ENCODE assay signal across 9 cellular contexts in the genomic region with DNA sequence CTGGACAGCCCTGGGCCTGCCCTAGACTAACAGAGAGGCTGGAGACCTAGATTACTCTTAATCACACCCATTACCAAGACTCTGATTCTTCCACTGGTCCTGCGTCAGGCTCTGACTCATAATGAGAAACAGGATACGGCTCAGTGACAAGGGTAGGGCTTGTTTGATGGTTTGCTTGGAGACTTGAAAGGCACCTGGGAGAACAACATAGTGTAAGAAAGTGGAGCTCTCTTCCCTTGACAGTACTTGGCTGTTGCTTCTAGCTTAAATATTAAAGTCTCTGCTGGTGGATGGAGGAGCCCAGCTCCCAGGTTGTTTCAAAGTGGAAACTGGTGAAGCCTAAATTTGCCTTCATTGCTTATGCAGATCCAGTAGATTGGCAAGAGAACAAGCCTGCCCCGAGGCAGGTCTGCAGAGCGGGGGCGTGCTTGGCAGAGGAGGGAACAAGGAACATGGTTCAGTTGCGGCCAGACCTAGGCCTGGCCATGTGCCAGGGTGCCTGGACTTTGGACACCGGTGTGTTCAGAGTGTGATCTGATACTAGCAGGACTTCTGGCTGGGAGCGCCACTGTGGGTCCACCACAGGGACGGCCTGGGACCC.
DNase-seq lines count a peak whose midpoint lies in the region; ATAC-seq and TF ChIP-seq lines count a peak whose summit lies in the region.
"Had no signal": no experiment of that assay in that cellular context is flagged by ENCODE, and none has a peak within 500 bp of the region (broad histone marks: within the 10 kb centered on the region; RNA-seq: fewer than 3 reads in every experiment).

No MANE protein-coding gene starts in this region.

- peak; percentile 94 for DNase-seq in DMS79 treated with DMSO at 0.1 percent for 48 hours (lab: John Stamatoyannopoulos, UW)
- DNase-seq in NCI-H187 (lab: John Stamatoyannopoulos, UW) = peak; percentile 36 to 80
- DNase-seq in brain microvascular endothelial cell = peak; percentile 87
- DNase-seq in mucosa of descending colon = peak; percentile 93 to 97 (median 95)
- DNase-seq in CD14-positive monocyte (ENCODE audit: low spot score) = no peak
- DNase-seq in WERI-Rb-1 = no peak
- DNase-seq in sciatic nerve (ENCODE audit: low spot score) = no peak

- peaks cover 22% of the 10 kb centered on the region for H3K4me1 ChIP-seq in mucosa of descending colon (ENCODE audit: low read depth)

- peaks cover 8 to 18% (median 12%) of the 10 kb centered on the region in 7 donors for H3K9me3 Mint-ChIP-seq in CD14-positive monocyte

- H3K36me3 ChIP-seq in brain microvascular endothelial cell (replicated peaks) = no peaks in the 10 kb centered on the region
- H3K36me3 ChIP-seq in mucosa of descending colon (ENCODE audit: low read depth) = no peaks in the 10 kb centered on the region
- H3K36me3 ChIP-seq in WERI-Rb-1 = no peaks in the 10 kb centered on the region

- peaks cover 3 to 6% (median 4%) of the 10 kb centered on the region in 3 donors for H3K27me3 Mint-ChIP-seq in CD14-positive monocyte (ENCODE audit: low read depth in 3 of 3)

- ATAC-seq in mucosa of descending colon (peak; percentile 89), GM18520 (IDR thresholded peaks at IDR 0.05; ENCODE audit: unreplicated experiment) (no peak), sciatic nerve (no peak)

- H3K27me3 ChIP-seq in brain microvascular endothelial cell (replicated peaks) (no peaks in the 10 kb centered on the region), WERI-Rb-1 (ENCODE audit: insufficient read depth, low read depth, severe bottlenecking) (no peaks in the 10 kb centered on the region)

- H3K27ac ChIP-seq in brain microvascular endothelial cell (peak overlapping the region; percentile 12), WERI-Rb-1 (no peak overlapping the region)

- intact Hi-C loops in mucosa of descending colon (cut with DNase I, micrococcal nuclease) (no loop called here), CD14-positive monocyte (cut with micrococcal nuclease) (no loop called here), sciatic nerve (cut with DNase I) (no loop called here)

- no peak overlapping the region for H3K27ac Mint-ChIP-seq in CD14-positive monocyte
- H3K27ac Mint-ChIP-seq: dendritic cell treated with granulocyte-macrophage colony-stimulating factor and Interleukin-4, amounts not matched to agents 40 ng/mL and 50 ng/mL, for 4 days had no signal

- no peak overlapping the region for H3K4me3 Mint-ChIP-seq in CD14-positive monocyte
- H3K4me3 Mint-ChIP-seq: dendritic cell treated with granulocyte-macrophage colony-stimulating factor and Interleukin-4, amounts not matched to agents 40 ng/mL and 50 ng/mL, for 4 days had no signal

- no peaks in the 10 kb centered on the region for H3K4me1 Mint-ChIP-seq in CD14-positive monocyte

- in situ Hi-C loops in brain microvascular endothelial cell (cut with HindIII; ENCODE audit: low pct_ligation_motif_present, low sequenced_read_pairs) = no loop called here

- no peak overlapping the region for H3K4me3 ChIP-seq in brain microvascular endothelial cell (ENCODE audit: low read depth, low read length)
- no peak overlapping the region for H3K4me3 ChIP-seq in mucosa of descending colon
- no peak overlapping the region for H3K4me3 ChIP-seq in WERI-Rb-1 (ENCODE audit: low read depth, low read length)

- H3K36me3 Mint-ChIP-seq in CD14-positive monocyte = no peaks in the 10 kb centered on the region

- H3K9me3 ChIP-seq in mucosa of descending colon = peaks cover 10% of the 10 kb centered on the region
- H3K9me3 ChIP-seq in WERI-Rb-1 (ENCODE audit: severe bottlenecking) = peaks cover 6% of the 10 kb centered on the region

- TF ChIP-seq CTCF in brain microvascular endothelial cell (IDR thresholded peaks at IDR 0.05; ENCODE audit: low read depth, low read length, missing control alignments) (peak; percentile 5), mucosa of descending colon (IDR thresholded peaks at IDR 0.05) (no peak), CD14-positive monocyte (IDR thresholded peaks at IDR 0.05) (no peak), WERI-Rb-1 (IDR thresholded peaks at IDR 0.05; ENCODE audit: low read depth, low read length) (no peak)

Comparison
In these comparisons a context has a peak if more than half of its experiments do, and no peak if none do; other contexts are left out.
1. DNase-seq: peak in DMS79 treated with DMSO at 0.1 percent for 48 hours (single experiment), NCI-H187 (2 of 2), brain microvascular endothelial cell (single experiment) and mucosa of descending colon (3 of 3); none in CD14-positive monocyte (single experiment), WERI-Rb-1 (single experiment) and sciatic nerve (single experiment).